In the genomic region with DNA sequence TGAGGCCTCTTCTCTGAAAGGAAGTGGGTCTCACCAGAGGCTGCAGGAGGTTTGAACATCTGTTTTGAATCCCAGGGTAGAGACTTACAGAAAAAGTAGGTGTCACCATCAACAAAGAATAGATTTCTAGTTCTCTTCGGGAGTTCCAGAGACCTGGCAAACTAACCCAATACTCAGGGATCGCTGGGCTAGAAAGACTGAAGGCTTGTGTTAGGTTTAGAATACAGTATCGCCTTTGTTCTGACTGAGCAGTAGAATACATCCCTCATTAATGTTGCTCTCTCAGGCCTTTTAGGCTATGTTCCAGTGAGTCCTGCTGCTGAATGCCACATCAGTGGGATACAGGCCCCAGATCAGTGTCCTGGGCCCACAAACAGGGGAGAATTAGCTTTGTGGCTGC, we compare ENCODE assay signal across 9 cellular contexts. TPM values are rescaled to one million over a fixed set of nuclear protein-coding genes. Genes with fewer than 3 reads are reported as not detected.
DNase-seq lines count a peak whose midpoint lies in the region; ATAC-seq and TF ChIP-seq lines count a peak whose summit lies in the region.
"Had no signal": no experiment of that assay in that cellular context is flagged by ENCODE, and none has a peak within 500 bp of the region (broad histone marks: within the 10 kb centered on the region; RNA-seq: fewer than 3 reads in every experiment).

No MANE protein-coding gene starts in this region.

- H3K4me1 Mint-ChIP-seq in Calu3 (ENCODE audit: low read depth, unreplicated experiment), result peaks cover 53% of the 10 kb centered on the region

- H3K27ac Mint-ChIP-seq in Calu3 (ENCODE audit: unreplicated experiment), result peak overlapping the region; percentile 86

- H3K4me1 ChIP-seq in adipocyte (ENCODE audit: control insufficient read depth, insufficient read depth, low read length) (peaks cover 75% of the 10 kb centered on the region), right cardiac atrium (ENCODE audit: control insufficient read depth, insufficient read depth, low read length) (peaks cover 38% of the 10 kb centered on the region)

- no peaks in the 10 kb centered on the region for H3K36me3 ChIP-seq in adipocyte (ENCODE audit: control insufficient read depth, insufficient read depth, low read length, severe bottlenecking)

- CTCF ChIA-PET in Calu3 (lab: Charles Lee), result interaction anchor here (1.2 kb wide), 1 partner anchor 27 kb away, joined by 4 read pairs; a partner anchor contains a TSS

- no peak for TF ChIP-seq CTCF in Calu3 (IDR thresholded peaks at IDR 0.05; ENCODE audit: unreplicated experiment)

- peaks cover 3% of the 10 kb centered on the region for H3K9me3 Mint-ChIP-seq in Calu3 (ENCODE audit: low read depth, unreplicated experiment)

- no peaks in the 10 kb centered on the region for H3K27me3 ChIP-seq in adipocyte (replicated peaks; ENCODE audit: control insufficient read depth, insufficient read depth, low read length)
- H3K27me3 ChIP-seq in right cardiac atrium (ENCODE audit: control insufficient read depth, insufficient read depth), result no peaks in the 10 kb centered on the region

- no peak for DNase-seq in Calu3
- peak; percentile 61 for DNase-seq in adipocyte (ENCODE audit: low read depth)
- DNase-seq in right cardiac atrium, result no peak
- peak; percentile 90 for DNase-seq in putamen (ENCODE audit: low spot score)
- DNase-seq in AG20443 (ENCODE audit: low spot score), result no peak
- no peak for DNase-seq in effector CD4-positive, alpha-beta T cell
- DNase-seq in activated naive CD4-positive, alpha-beta T cell (lab: John Stamatoyannopoulos, UW), result no peak
- DNase-seq: NCI-H1436 treated with DMSO at 0.1 percent for 48 hours had no signal

- no peak overlapping the region for H3K27ac ChIP-seq in right cardiac atrium (ENCODE audit: low read length)

- peak overlapping the region; percentile 83 for H3K9ac ChIP-seq in adipocyte (ENCODE audit: low read length)

- H3K9me3 ChIP-seq in adipocyte (ENCODE audit: control insufficient read depth, low read length) (no peaks in the 10 kb centered on the region), right cardiac atrium (ENCODE audit: control insufficient read depth, low read length) (no peaks in the 10 kb centered on the region)

- H3K27me3 Mint-ChIP-seq in Calu3 (ENCODE audit: unreplicated experiment), result no peaks in the 10 kb centered on the region

- H3K4me3 ChIP-seq in adipocyte (ENCODE audit: low read length) (peak overlapping the region; percentile 4), right cardiac atrium (ENCODE audit: low read length) (no peak overlapping the region)

- intact Hi-C loops in Calu3 (cut with micrococcal nuclease; ENCODE audit: unreplicated experiment), result loop anchor here (5.0 kb wide), 1 partner anchor 35 kb away; no protein-coding TSS in a partner anchor
- intact Hi-C loops in right cardiac atrium (cut with DNase I), result loop anchor here in 1 of 4 donors (2.0 kb wide), 1 partner anchor 18 kb away; no protein-coding TSS in a partner anchor

- no peak overlapping the region for H3K4me3 Mint-ChIP-seq in Calu3 (ENCODE audit: low read depth, unreplicated experiment)

- 58% methylated on average over 3 of the region's 3 CpGs for WGBS in right cardiac atrium

- peak; percentile 21 to 39 for ATAC-seq in right cardiac atrium
- no peak for ATAC-seq in GM19324 (IDR thresholded peaks at IDR 0.05; ENCODE audit: low FRiP score, unreplicated experiment)

- H3K36me3 Mint-ChIP-seq in Calu3 (ENCODE audit: insufficient read depth, unreplicated experiment), result no peaks in the 10 kb centered on the region

- BruUV-seq in Calu3 (replicated peaks; lab: Mats Ljungman, UMichigan), result no TSS peak

RNA-seq across cellular contexts. Expression of a gene that starts 27.2 kb away (rescaled TPM):
- total RNA-seq in Calu3 (2022) (8.6 and 10.5 TPM in 2 replicates), right cardiac atrium (10 to 100 TPM; 30.7 to 41.4 (median 35.5) TPM)
- polyA plus RNA-seq in right cardiac atrium, result 23.6 TPM

Comparison
In these comparisons a context has a peak if more than half of its experiments do, and no peak if none do; other contexts are left out.
1. DNase-seq: peak in adipocyte (single experiment) and putamen (single experiment); none in Calu3 (single experiment), right cardiac atrium (0 of 3), AG20443 (single experiment), effector CD4-positive, alpha-beta T cell (single experiment) and activated naive CD4-positive, alpha-beta T cell (0 of 4).